ENCODE assay signal across 9 cellular contexts in genomic region chr5:115601709-115602584, GRCh38. TPM values are rescaled to one million over a fixed set of nuclear protein-coding genes. Genes with fewer than 3 reads are reported as not detected.
DNase-seq lines count a peak whose midpoint lies in the region; ATAC-seq and TF ChIP-seq lines count a peak whose summit lies in the region.
"Had no signal": no experiment of that assay in that cellular context is flagged by ENCODE, and none has a peak within 500 bp of the region (broad histone marks: within the 10 kb centered on the region; RNA-seq: fewer than 3 reads in every experiment).

Gene TICAM2, minus strand, starts transcription at chr5:115602479. Its CDS starts 21,223 bp downstream, at chr5:115581256.

- H3K27me3 Mint-ChIP-seq in WTC11 (ENCODE audit: low read depth): no peaks in the 10 kb centered on the region

- intact Hi-C loops in left colon (cut with DNase I, micrococcal nuclease): no loop called here

- peak; percentile 87 for DNase-seq in EL
- DNase-seq in HT1080 (ENCODE audit: low read depth): peak; percentile 58
- DNase-seq in WTC11 (ENCODE audit: low spot score): peak; percentile 78
- DNase-seq in cerebellar cortex (ENCODE audit: low spot score): peak; percentile 49
- peak; percentile 70 to 80 for DNase-seq in left colon
- DNase-seq in stimulated activated CD4-positive, alpha-beta T cell treated with anti-CD3 and anti-CD28 coated beads, Interleukin-2, amount 100 ng/mL, for 24 hours: peak; percentile 65 to 69
- no peak for DNase-seq in NK-92 (lab: John Stamatoyannopoulos, UW; ENCODE audit: unreplicated experiment)

- no peaks in the 10 kb centered on the region for H3K9me3 Mint-ChIP-seq in WTC11

- peak within 1 kb of the TSS; percentile 62 for H3K4me3 Mint-ChIP-seq in WTC11

- ATAC-seq in GM21381 (IDR thresholded peaks at IDR 0.05; ENCODE audit: unreplicated experiment) (peak; percentile 72), WTC11 (peak; percentile 89), left colon (peak; percentile 86)

- CTCF ChIA-PET in WTC11 (lab: Charles Lee): interaction anchor here (0.6 to 1.8 kb wide), 7 partner anchors 10 to 231 kb away, joined by 3 to 6 read pairs (median 4); no protein-coding TSS in a partner anchor

- no peak within 1 kb of the TSS for H3K27ac Mint-ChIP-seq in WTC11

- peaks cover 31% of the 10 kb centered on the region for H3K4me1 Mint-ChIP-seq in WTC11

- TF ChIP-seq CTCF in WTC11 (IDR thresholded peaks at IDR 0.05): no peak

- POLR2A ChIA-PET in WTC11 (lab: Charles Lee): no interaction called here

- H3K36me3 Mint-ChIP-seq in WTC11: no peaks in the 10 kb centered on the region

TF ChIP-seq in WTC11, 78 proteins besides CTCF, POLR2A, EP300 and RAD21:
- peak; percentile 43; the same call in 1 of the 2 replicates for TF ChIP-seq ZNF121 (CRISPR knock-in tag; IDR thresholded peaks at IDR 0.05)
- peak; percentile 87; the same call in 1 of the 2 replicates for TF ChIP-seq HMGXB4 (CRISPR knock-in tag; IDR thresholded peaks at IDR 0.05)
- TF ChIP-seq JUN (CRISPR knock-in tag; IDR thresholded peaks at IDR 0.05): no peak
- TF ChIP-seq ZNF416 (CRISPR knock-in tag; IDR thresholded peaks at IDR 0.05): 0 out of 2 replicates have a peak, but pooled peaks have one; percentile 66
- TF ChIP-seq GABPB1 (CRISPR knock-in tag; IDR thresholded peaks at IDR 0.05): no peak
TF ChIP-seq in WTC11: peak in this region for 3.

RNA-seq across cellular contexts. Expression of gene TICAM2, which starts in this region (rescaled TPM):
- 2.4 and 2.7 TPM in 2 replicates for total RNA-seq in HT1080 (2014; rRNA removed; shearing (Covaris generic))
- 1.7 and 1.8 TPM in 2 replicates for polyA plus RNA-seq in HT1080 (2015; cell fraction: cytosol; rRNA removed)
- 1.5 and 1.7 TPM in 2 replicates for polyA plus RNA-seq in HT1080 (2015; cell fraction: nucleus; rRNA removed)
- total RNA-seq in WTC11 (2021) (0.66 to 1.0 TPM in 2 of 3 replicates, not detected in the other), left colon (1 to 10 TPM; 1.7 to 2.2 TPM)
- polyA plus RNA-seq: neural cell had no signal
